10 cellular contexts compared by ENCODE assay signal in the genomic region with DNA sequence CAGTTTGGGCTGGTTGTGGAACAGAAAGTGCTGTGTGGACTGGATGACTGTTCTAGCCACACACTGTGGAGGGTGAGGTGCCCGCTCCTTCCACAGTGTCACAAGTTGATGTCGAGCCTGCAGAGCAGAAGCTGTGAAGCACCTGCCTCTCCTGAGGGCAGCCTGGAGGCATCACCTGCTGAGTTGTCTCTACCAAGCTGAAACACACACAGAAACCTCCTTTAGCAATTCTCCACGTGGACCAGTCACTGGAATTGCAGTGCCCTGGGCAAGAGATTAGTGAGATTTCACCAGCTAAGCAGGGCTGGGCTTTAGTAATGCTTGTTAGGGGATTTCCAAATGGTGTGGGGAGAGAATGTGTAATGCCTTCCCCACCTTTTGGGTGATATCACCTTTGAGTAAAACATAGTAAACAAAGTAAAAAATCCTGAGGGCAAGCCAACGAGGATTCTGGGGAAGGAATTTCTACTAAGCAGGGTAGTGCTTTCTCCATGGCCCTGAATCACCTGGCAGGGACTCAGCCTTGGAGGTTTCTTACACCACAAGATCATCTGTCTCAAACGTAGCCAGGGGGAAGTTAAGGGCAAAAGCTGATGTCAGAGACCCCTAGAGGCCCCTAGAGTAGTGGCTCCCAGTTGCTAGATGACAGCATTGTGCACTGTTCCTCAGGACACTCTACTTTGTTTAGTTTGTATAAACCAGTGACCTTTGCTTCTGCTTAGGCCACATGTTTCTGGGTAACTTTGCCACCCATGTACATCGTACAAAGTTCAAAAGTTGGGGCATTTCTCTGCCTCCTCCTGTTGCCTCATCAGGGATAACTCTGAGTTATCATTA.
DNase-seq lines count a peak whose midpoint lies in the region; ATAC-seq and TF ChIP-seq lines count a peak whose summit lies in the region.
"Had no signal": no experiment of that assay in that cellular context is flagged by ENCODE, and none has a peak within 500 bp of the region (broad histone marks: within the 10 kb centered on the region; RNA-seq: fewer than 3 reads in every experiment).

No MANE protein-coding gene starts in this region.

- peak overlapping the region; percentile 58; the same call in 1 of the 2 replicates for H3K18ac ChIP-seq in IMR-90 (ENCODE audit: low read depth, low read length)

- intact Hi-C loops in IMR-90 (cut with micrococcal nuclease) (no loop called here), transverse colon (cut with DNase I; ENCODE audit: low total_unique reads) (no loop called here)

- H3K9me3 ChIP-seq in IMR-90 (ENCODE audit: control insufficient read depth, insufficient read depth, low read length) (no peaks in the 10 kb centered on the region), transverse colon (no peaks in the 10 kb centered on the region), HAP-1 (no peaks in the 10 kb centered on the region)
- H3K9me3 ChIP-seq: BLaER1 treated with 17β-estradiol and CSF1 and Interleukin-3, amounts not matched to agents 10 nM and 100 nM had no signal

- H4K20me1 ChIP-seq in IMR-90 (ENCODE audit: insufficient read depth, low read length): no peaks in the 10 kb centered on the region
- H4K20me1 ChIP-seq: BLaER1 treated with 17β-estradiol and CSF1 and Interleukin-3, amounts not matched to agents 10 nM and 100 nM had no signal

- TF ChIP-seq CTCF in IMR-90 (conservative IDR thresholded peaks at IDR 0.05; ENCODE audit: low read depth, low read length): no peak
- TF ChIP-seq CTCF in epithelial cell of proximal tubule (conservative IDR thresholded peaks at IDR 0.05; ENCODE audit: low read depth, low read length): peak; percentile 3
- no peak for TF ChIP-seq CTCF in transverse colon (IDR thresholded peaks at IDR 0.05)

- no peaks in the 10 kb centered on the region for H3K79me1 ChIP-seq in IMR-90 (ENCODE audit: low read depth in 1 of 2, low read length in 2 of 2)

- H4K8ac ChIP-seq in IMR-90 (ENCODE audit: low read depth in 2 of 2, low read length in 2 of 2): peak overlapping the region in 1 of 2 experiments; percentile 22; a peak in 1 of 4 replicates

- no TSS peak for BruUV-seq in IMR-90 (replicated peaks; lab: Mats Ljungman, UMichigan)

- H4K91ac ChIP-seq in IMR-90 (ENCODE audit: insufficient read depth, low read depth, low read length): peak overlapping the region; percentile 53

- H3K27ac ChIP-seq in IMR-90 (ENCODE audit: insufficient read depth, low read length) (no peak overlapping the region), transverse colon (no peak overlapping the region)
- H3K27ac ChIP-seq: BLaER1 treated with 17β-estradiol and CSF1 and Interleukin-3, amounts not matched to agents 10 nM and 100 nM had no signal

- no peak overlapping the region for H3K56ac ChIP-seq in IMR-90 (ENCODE audit: extremely low read depth, insufficient read depth, low read length)

- H3K4me1 ChIP-seq in IMR-90 (ENCODE audit: control insufficient read depth, insufficient read depth, low read length) (peaks cover 5% of the 10 kb centered on the region), transverse colon (no peaks in the 10 kb centered on the region), HAP-1 (no peaks in the 10 kb centered on the region)
- H3K4me1 ChIP-seq: BLaER1 treated with 17β-estradiol and CSF1 and Interleukin-3, amounts not matched to agents 10 nM and 100 nM had no signal

- peak overlapping the region; percentile 37 for H3K14ac ChIP-seq in IMR-90 (replicated peaks; ENCODE audit: low read depth, low read length)

- dilution Hi-C loops in IMR-90 (cut with HindIII; ENCODE audit: low sequenced_read_pairs, unreplicated experiment): no loop called here

- no peaks in the 10 kb centered on the region for H3K36me3 ChIP-seq in IMR-90 (ENCODE audit: control insufficient read depth, insufficient read depth, low read length)
- no peaks in the 10 kb centered on the region for H3K36me3 ChIP-seq in transverse colon
- no peaks in the 10 kb centered on the region for H3K36me3 ChIP-seq in HAP-1 (replicated peaks)
- H3K36me3 ChIP-seq: BLaER1 treated with 17β-estradiol and CSF1 and Interleukin-3, amounts not matched to agents 10 nM and 100 nM had no signal

- in situ Hi-C loops in IMR-90 (cut with MboI; ENCODE audit: low sequenced_read_pairs) (no loop called here), transverse colon (cut with MboI; ENCODE audit: low pct_ligation_motif_present in 1 of 4, low pct_unique_long_range_greater_than_20kb in 1 of 4, low sequenced_read_pairs in 3 of 4) (no loop called here), HAP-1 (cut with MboI; ENCODE audit: low sequenced_read_pairs) (no loop called here)

- ATAC-seq in GM18909 (IDR thresholded peaks at IDR 0.05; ENCODE audit: poor library complexity, unreplicated experiment) (peak; percentile 52), IMR-90 (ENCODE audit: low read depth) (no peak)

- H4K5ac ChIP-seq in IMR-90 (ENCODE audit: low read depth, low read length): peak overlapping the region; percentile 45; the same call in 1 of the 2 replicates

- no peak for TF ChIP-seq POLR2A in IMR-90 (IDR thresholded peaks at IDR 0.05; ENCODE audit: low read depth, low read length)
- no peak for TF ChIP-seq POLR2A in transverse colon (IDR thresholded peaks at IDR 0.05)

- no peak for TF ChIP-seq EP300 in transverse colon (IDR thresholded peaks at IDR 0.05; ENCODE audit: low read depth)

- WGBS in IMR-90 (ENCODE audit: extremely low coverage in 2 of 2, insufficient read length in 1 of 2), 2 experiments: no CpG with 5 or more reads among the region's 6 CpGs
- WGBS in transverse colon (ENCODE audit: low coverage in 1 of 2), 2 donors: 44 to 57% methylated on average over 3 to 6 of the region's 6 CpGs

- no peaks in the 10 kb centered on the region for H3K9me1 ChIP-seq in IMR-90 (ENCODE audit: insufficient read depth, low read length)

- DNase-seq in COLO668 (lab: John Stamatoyannopoulos, UW; ENCODE audit: unreplicated experiment) (peak; percentile 77), IMR-90 (no peak), epithelial cell of proximal tubule (ENCODE audit: low read depth) (peak; percentile 79), NOMO-1 treated with dmso at 0.1 percent for 144 hours (lab: John Stamatoyannopoulos, UW; ENCODE audit: unreplicated experiment) (no peak), transverse colon (no peak), NCI-H2196 treated with DMSO at 0.1 percent for 48 hours (lab: John Stamatoyannopoulos, UW; ENCODE audit: unreplicated experiment) (no peak), HAP-1 (ENCODE audit: low spot score in 2 of 2) (no peak)
- DNase-seq: NCI-H1092 had no signal

- peak overlapping the region; percentile 79 for H2BK20ac ChIP-seq in IMR-90 (ENCODE audit: low read depth, low read length)

- H3K4ac ChIP-seq in IMR-90 (ENCODE audit: low read depth, low read length): peak overlapping the region; percentile 51

- H3K4me3 ChIP-seq in IMR-90 (ENCODE audit: insufficient read depth, low read depth, low read length) (no peak overlapping the region), epithelial cell of proximal tubule (ENCODE audit: low read depth, low read length) (no peak overlapping the region), transverse colon (no peak overlapping the region), HAP-1 (no peak overlapping the region)
- H3K4me3 ChIP-seq: BLaER1 treated with 17β-estradiol and CSF1 and Interleukin-3, amounts not matched to agents 10 nM and 100 nM had no signal

- H3K9ac ChIP-seq in IMR-90 (ENCODE audit: low read depth, low read length): no peak overlapping the region
- H3K9ac ChIP-seq: BLaER1 treated with 17β-estradiol and CSF1 and Interleukin-3, amounts not matched to agents 10 nM and 100 nM had no signal

- no peak overlapping the region for H2AK9ac ChIP-seq in IMR-90 (replicated peaks; ENCODE audit: low read depth, low read length, poor library complexity)

- H2BK120ac ChIP-seq in IMR-90 (ENCODE audit: low read depth, low read length): peak overlapping the region; percentile 32

- no peak overlapping the region for H3K23ac ChIP-seq in IMR-90 (ENCODE audit: low read depth, low read length)

- POLR2A ChIA-PET in IMR-90 (lab: Charles Lee; ENCODE audit: unreplicated experiment): no interaction called here

- CTCF ChIA-PET in IMR-90 (lab: Yijun Ruan, JAX): no interaction called here

- H2BK5ac ChIP-seq in IMR-90 (ENCODE audit: low read depth, low read length, poor library complexity, severe bottlenecking): peak overlapping the region; percentile 13

- H2AK5ac ChIP-seq in IMR-90 (ENCODE audit: low read depth, low read length): peak overlapping the region; percentile 44; the same call in 1 of the 2 replicates

- H3K4me2 ChIP-seq in IMR-90 (ENCODE audit: low read depth, low read length): no peak overlapping the region
- H3K4me2 ChIP-seq: BLaER1 treated with 17β-estradiol and CSF1 and Interleukin-3, amounts not matched to agents 10 nM and 100 nM had no signal

- H2BK15ac ChIP-seq in IMR-90 (ENCODE audit: low read depth, low read length): peak overlapping the region; percentile 87

- no peaks in the 10 kb centered on the region for H3K27me3 ChIP-seq in IMR-90 (ENCODE audit: control insufficient read depth, insufficient read depth, low read length)
- no peaks in the 10 kb centered on the region for H3K27me3 ChIP-seq in transverse colon
- H3K27me3 ChIP-seq in HAP-1 (ENCODE audit: low read depth): no peaks in the 10 kb centered on the region
- H3K27me3 ChIP-seq: BLaER1 treated with 17β-estradiol and CSF1 and Interleukin-3, amounts not matched to agents 10 nM and 100 nM had no signal

- H2AFZ ChIP-seq in IMR-90 (replicated peaks; ENCODE audit: low read length, poor library complexity): no peak overlapping the region

- no peak for TF ChIP-seq RAD21 in IMR-90 (IDR thresholded peaks at IDR 0.05; ENCODE audit: low read length)

TF ChIP-seq in IMR-90, 13 proteins besides CTCF, POLR2A, EP300 and RAD21 (continues in another document):
- TF ChIP-seq, protein P1, sequence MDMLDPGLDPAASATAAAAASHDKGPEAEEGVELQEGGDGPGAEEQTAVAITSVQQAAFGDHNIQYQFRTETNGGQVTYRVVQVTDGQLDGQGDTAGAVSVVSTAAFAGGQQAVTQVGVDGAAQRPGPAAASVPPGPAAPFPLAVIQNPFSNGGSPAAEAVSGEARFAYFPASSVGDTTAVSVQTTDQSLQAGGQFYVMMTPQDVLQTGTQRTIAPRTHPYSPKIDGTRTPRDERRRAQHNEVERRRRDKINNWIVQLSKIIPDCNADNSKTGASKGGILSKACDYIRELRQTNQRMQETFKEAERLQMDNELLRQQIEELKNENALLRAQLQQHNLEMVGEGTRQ (IDR thresholded peaks at IDR 0.05; ENCODE audit: low read depth, low read length): no peak
- TF ChIP-seq BHLHE40 (IDR thresholded peaks at IDR 0.05; ENCODE audit: low read depth, low read length) (no peak), MXI1 (IDR thresholded peaks at IDR 0.05; ENCODE audit: borderline replicate concordance, low read depth, low read length) (no peak), NFE2L2 (IDR thresholded peaks at IDR 0.05; ENCODE audit: low read depth, low read length) (no peak), CEBPB (IDR thresholded peaks at IDR 0.05; ENCODE audit: low read depth, low read length) (no peak), MAFK (IDR thresholded peaks at IDR 0.05; ENCODE audit: low read depth, low read length) (no peak), MAZ (IDR thresholded peaks at IDR 0.05; ENCODE audit: borderline replicate concordance, low read depth, low read length) (no peak)

Comparison
In these comparisons a context has a peak if more than half of its experiments do, and no peak if none do; other contexts are left out.
1. DNase-seq: peak in COLO668 (single experiment) and epithelial cell of proximal tubule (single experiment); none in IMR-90 (single experiment), NOMO-1 treated with dmso at 0.1 percent for 144 hours (single experiment), transverse colon (single experiment), NCI-H2196 treated with DMSO at 0.1 percent for 48 hours (single experiment) and HAP-1 (0 of 2).